ENCODE assay signal across 13 cellular contexts in genomic region chr1:36108314-36108713, GRCh38. TPM values are rescaled to one million over a fixed set of nuclear protein-coding genes. Genes with fewer than 3 reads are reported as not detected.
DNase-seq lines count a peak whose midpoint lies in the region; ATAC-seq, FAIRE-seq and TF ChIP-seq lines count a peak whose summit lies in the region.
"Had no signal": no experiment of that assay in that cellular context is flagged by ENCODE, and none has a peak within 500 bp of the region (broad histone marks: within the 10 kb centered on the region; RNA-seq: fewer than 3 reads in every experiment).

No MANE protein-coding gene starts in this region.

- no peaks in the 10 kb centered on the region for H3K36me3 Mint-ChIP-seq in neural crest cell (ENCODE audit: low read depth)
- no peaks in the 10 kb centered on the region for H3K36me3 Mint-ChIP-seq in natural killer cell
- H3K36me3 Mint-ChIP-seq: activated CD4-positive, alpha-beta memory T cell treated with anti-CD3 and anti-CD28 coated beads for 36 hours had no signal

- intact Hi-C loops in K562 (cut with micrococcal nuclease) (no loop called here), natural killer cell (cut with micrococcal nuclease) (no loop called here)

- H3K27me3 ChIP-seq in BLaER1 treated with 17β-estradiol and CSF1 and Interleukin-3, amounts not matched to agents 10 nM and 100 nM: no peaks in the 10 kb centered on the region
- H3K27me3 ChIP-seq in K562 (ENCODE audit: control insufficient read depth in 2 of 2, insufficient read depth in 2 of 2, low read length in 2 of 2): no peaks in the 10 kb centered on the region

- no peaks in the 10 kb centered on the region for H3K36me3 ChIP-seq in BLaER1 treated with 17β-estradiol and CSF1 and Interleukin-3, amounts not matched to agents 10 nM and 100 nM
- H3K36me3 ChIP-seq in HEK293 (ENCODE audit: control insufficient read depth in 2 of 2, insufficient read depth in 1 of 2, low read length in 2 of 2) (no peaks in the 10 kb centered on the region), K562 (ENCODE audit: control insufficient read depth, insufficient read depth, low read length) (no peaks in the 10 kb centered on the region)

- peak overlapping the region in 9 of 11 experiments; percentile 44 to 76 (median 62); a peak in 15 of 22 replicates for H3K4me2 ChIP-seq in BLaER1 treated with 17β-estradiol and CSF1 and Interleukin-3, amounts not matched to agents 10 nM and 100 nM
- H3K4me2 ChIP-seq in K562 (ENCODE audit: insufficient read depth, low read length): no peak overlapping the region

- in situ Hi-C loops in K562 (cut with MboI): no loop called here

- H3K4me3 Mint-ChIP-seq in neural crest cell: no peak overlapping the region
- no peak overlapping the region for H3K4me3 Mint-ChIP-seq in natural killer cell
- H3K4me3 Mint-ChIP-seq: activated CD4-positive, alpha-beta memory T cell treated with anti-CD3 and anti-CD28 coated beads for 36 hours; T-helper 1 cell treated with Interleukin-12 subunit alpha and Interleukin-12 subunit beta and Interleukin-4 antibody, amounts not matched to agents 30 μg/mL and 1 μg/mL, for 36 hours had no signal

- DNase-seq in K562 (ENCODE audit: extremely low read depth in 1 of 4, low spot score in 3 of 4) (no peak), neural crest cell (ENCODE audit: low read depth, low spot score) (no peak), NCI-H1417 treated with DMSO at 0.1 percent for 48 hours (lab: John Stamatoyannopoulos, UW) (no peak), natural killer cell (no peak)
- DNase-seq: dermis blood vessel endothelial cell, NCI-H2081 treated with DMSO at 0.1 percent for 48 hours had no signal

- TF ChIP-seq POLR2A in K562 (conservative IDR thresholded peaks at IDR 0.05): no peak

- no peaks in the 10 kb centered on the region for H3K79me2 ChIP-seq in K562 (ENCODE audit: control insufficient read depth, insufficient read depth, low read length)

- H3K9me3 Mint-ChIP-seq in neural crest cell (no peaks in the 10 kb centered on the region), natural killer cell (no peaks in the 10 kb centered on the region)
- H3K9me3 Mint-ChIP-seq: activated CD4-positive, alpha-beta memory T cell treated with anti-CD3 and anti-CD28 coated beads for 36 hours; T-helper 1 cell treated with Interleukin-12 subunit alpha and Interleukin-12 subunit beta and Interleukin-4 antibody, amounts not matched to agents 30 μg/mL and 1 μg/mL, for 36 hours had no signal

- no peaks in the 10 kb centered on the region for H3K9me1 ChIP-seq in K562 (ENCODE audit: control insufficient read depth, insufficient read depth, low read length)

- 47% methylated on average over 14 of the region's 14 CpGs for WGBS in K562 (ENCODE audit: insufficient coverage, low coverage, missing lambda C conversion rate)

- H3K9ac ChIP-seq in BLaER1 treated with 17β-estradiol and CSF1 and Interleukin-3, amounts not matched to agents 10 nM and 100 nM: peak overlapping the region in 1 of 11 experiments; percentile 13; a peak in 1 of 22 replicates
- H3K9ac ChIP-seq in K562 (ENCODE audit: insufficient read depth in 1 of 2, low read depth in 2 of 2, low read length in 2 of 2): peak overlapping the region in 1 of 2 experiments; percentile 27; a peak in 1 of 4 replicates

- H3K27me3 Mint-ChIP-seq in neural crest cell (ENCODE audit: low read depth) (no peaks in the 10 kb centered on the region), natural killer cell (ENCODE audit: low read depth in 2 of 2) (peaks cover 0 to 3% of the 10 kb centered on the region in 2 donors)
- H3K27me3 Mint-ChIP-seq: activated CD4-positive, alpha-beta memory T cell treated with anti-CD3 and anti-CD28 coated beads for 36 hours had no signal

- H3K4me1 ChIP-seq in BLaER1 treated with 17β-estradiol and CSF1 and Interleukin-3, amounts not matched to agents 10 nM and 100 nM: peaks cover 0 to 40% (median 28%) of the 10 kb centered on the region in 10 experiments; a peak in 18 of 20 replicates
- H3K4me1 ChIP-seq in HEK293 (ENCODE audit: control insufficient read depth, insufficient read depth, low read length) (no peaks in the 10 kb centered on the region), K562 (replicated peaks in 1 of 2; ENCODE audit: control insufficient read depth in 2 of 2, insufficient read depth in 2 of 2, low read length in 2 of 2) (peaks cover 0 to 18% of the 10 kb centered on the region in 2 experiments; a peak in 2 of 5 replicates)

- ATAC-seq in K562 (no peak), GM19035 (IDR thresholded peaks at IDR 0.05; ENCODE audit: unreplicated experiment) (no peak), natural killer cell (no peak)

- no peaks in the 10 kb centered on the region for H4K20me1 ChIP-seq in BLaER1 treated with 17β-estradiol and CSF1 and Interleukin-3, amounts not matched to agents 10 nM and 100 nM
- H4K20me1 ChIP-seq in K562 (replicated peaks; ENCODE audit: control insufficient read depth, insufficient read depth, low read length): no peaks in the 10 kb centered on the region

- H3K27ac Mint-ChIP-seq in neural crest cell (ENCODE audit: unreplicated experiment): peak overlapping the region; percentile 57
- H3K27ac Mint-ChIP-seq in natural killer cell: no peak overlapping the region
- H3K27ac Mint-ChIP-seq: activated CD4-positive, alpha-beta memory T cell treated with anti-CD3 and anti-CD28 coated beads for 36 hours; T-helper 1 cell treated with Interleukin-12 subunit alpha and Interleukin-12 subunit beta and Interleukin-4 antibody, amounts not matched to agents 30 μg/mL and 1 μg/mL, for 36 hours had no signal

- H3K9me3 ChIP-seq in BLaER1 treated with 17β-estradiol and CSF1 and Interleukin-3, amounts not matched to agents 10 nM and 100 nM (replicated peaks in 1 of 11): no peaks in the 10 kb centered on the region
- H3K9me3 ChIP-seq in HEK293 (ENCODE audit: control insufficient read depth, insufficient read depth, low read depth, low read length): no peaks in the 10 kb centered on the region
- no peaks in the 10 kb centered on the region for H3K9me3 ChIP-seq in K562 (replicated peaks; ENCODE audit: control insufficient read depth, insufficient read depth, low read depth, low read length)

- POLR2A ChIA-PET in HEK293 (lab: Yijun Ruan, JAX): no interaction called here
- POLR2A ChIA-PET in K562 (lab: Yijun Ruan, JAX): interaction anchor here (1.3 kb wide), 1 partner anchor 11 kb away, joined by 4 read pairs; no protein-coding TSS in a partner anchor

- H2AFZ ChIP-seq in K562 (ENCODE audit: low read depth, low read length): no peak overlapping the region

- TF ChIP-seq CTCF in HEK293 (tag by site-specific recombination; IDR thresholded peaks at IDR 0.05): no peak
- TF ChIP-seq CTCF in K562 (IDR thresholded peaks at IDR 0.05 in 2 of 3, conservative IDR thresholded peaks at IDR 0.05 in 1 of 3; ENCODE audit: insufficient read depth in 2 of 3, low read depth in 1 of 3, low read length in 3 of 3): no peak
- TF ChIP-seq CTCF in neural crest cell (conservative IDR thresholded peaks at IDR 0.05): no peak
- TF ChIP-seq CTCF in natural killer cell (IDR thresholded peaks at IDR 0.05): no peak

- TF ChIP-seq EP300 in K562 (IDR thresholded peaks at IDR 0.05; ENCODE audit: low read length): no peak

- H3K4me1 Mint-ChIP-seq in neural crest cell (no peaks in the 10 kb centered on the region), natural killer cell (peaks cover 5 to 12% of the 10 kb centered on the region in 2 donors)

- H3K27ac ChIP-seq in BLaER1 treated with 17β-estradiol and CSF1 and Interleukin-3, amounts not matched to agents 10 nM and 100 nM: no peak overlapping the region; a peak in 1 of 22 replicates
- H3K27ac ChIP-seq in HEK293 (ENCODE audit: extremely low read depth, low read depth, low read length) (no peak overlapping the region), K562 (ENCODE audit: extremely low read depth, low read depth, low read length) (no peak overlapping the region)
- H3K27ac ChIP-seq: HL-60 had no signal

- FAIRE-seq in K562 (lab: Jason Lieb, UNC): no peak
- FAIRE-seq: D721Med had no signal

- no peak overlapping the region for H3K4me3 ChIP-seq in BLaER1 treated with 17β-estradiol and CSF1 and Interleukin-3, amounts not matched to agents 10 nM and 100 nM
- H3K4me3 ChIP-seq in HEK293 (ENCODE audit: low read depth, low read length): no peak overlapping the region
- H3K4me3 ChIP-seq in K562: no peak overlapping the region

- TF ChIP-seq RAD21 in K562 (CRISPR knock-in tag; conservative IDR thresholded peaks at IDR 0.05 in 1 of 2, IDR thresholded peaks at IDR 0.05 in 1 of 2): no peak

- no TSS peak for BruUV-seq in K562 (replicated peaks; lab: Mats Ljungman, UMichigan)

- CTCF ChIA-PET in HEK293 (lab: Yijun Ruan, JAX) (interaction anchor here (1.6 to 4.6 kb wide), 2 partner anchors 26 to 41 kb away, joined by 5 to 38 read pairs; partner anchors contain the start of gene TRAPPC3), K562 (lab: Yijun Ruan, JAX; ENCODE audit: low intra/inter-chr PET ratio) (no interaction called here)

RNA-seq across cellular contexts. Expression of gene COL8A2, which starts 16.7 kb away (rescaled TPM):
- 0.07 and 0.11 TPM in 2 replicates for total RNA-seq in K562 (2011; cell fraction: chromatin; rRNA removed; ENCODE audit: low replicate concordance)
- 0.13 and 0.17 TPM in 2 replicates for total RNA-seq in K562 (2011; cell fraction: nucleolus; rRNA removed)
- 0.07 TPM in 1 of 2 replicates, not detected in the other for total RNA-seq in K562 (2011; cell fraction: nucleoplasm; rRNA removed)
- total RNA-seq in K562 (2014; rRNA removed): 0.14 TPM in 1 of 2 replicates, not detected in the other
- total RNA-seq in K562 (2014; rRNA removed; fragmentation: Illumina TruSeq; extraction: Trizol): 0.03 TPM in 1 of 2 replicates, not detected in the other
- total RNA-seq in K562 (2015; rRNA removed; fragmentation: Illumina TruSeq; extraction: Trizol): not detected in 2 replicates
- total RNA-seq in K562 (2021): 0.04 and 0.09 TPM in 2 replicates
- 0.04 TPM in 2 replicates for polyA plus RNA-seq in K562 (2011; rRNA removed)
- polyA plus RNA-seq in K562 (2011; cell fraction: cytosol; rRNA removed): 0.09 TPM in 1 of 2 replicates, not detected in the other
- 0.11 TPM in 1 of 2 replicates, not detected in the other for polyA plus RNA-seq in K562 (2011; cell fraction: nucleus; rRNA removed)
- polyA plus RNA-seq in K562 (2012): 0.01 and 0.07 TPM in 2 replicates
- polyA plus RNA-seq in K562 (2014; fragmentation: Illumina TruSeq; extraction: Trizol): 0.07 TPM in 1 of 2 replicates, not detected in the other
- polyA plus RNA-seq in K562 (2014; fragmentation: Nextera tagmentation; extraction: Ambion mirVana): not detected
- polyA plus RNA-seq in K562 (2014; rRNA removed): 0.03 TPM in 1 of 2 replicates, not detected in the other
- not detected in 2 replicates for polyA minus RNA-seq in K562 (2011; rRNA and poly(A)+ RNA removed)
- not detected in 2 replicates for polyA minus RNA-seq in K562 (2011; cell fraction: cytosol; rRNA and poly(A)+ RNA removed)
- polyA minus RNA-seq in K562 (2011; cell fraction: nucleus; rRNA and poly(A)+ RNA removed): 0.13 TPM in 1 of 2 replicates, not detected in the other
- 0.09 TPM in 2 replicates for total RNA-seq in neural crest cell
- under 1 TPM; 0.09 to 0.20 (median 0.14) TPM for total RNA-seq in natural killer cell
- total RNA-seq: activated CD4-positive, alpha-beta memory T cell treated with anti-CD3 and anti-CD28 coated beads for 36 hours had no signal

RNA-seq across cellular contexts. Expression of gene ADPRS, which starts 19.6 kb away (rescaled TPM):
- total RNA-seq in K562 (2011; cell fraction: chromatin; rRNA removed; ENCODE audit: low replicate concordance): 6.1 and 18.5 TPM in 2 replicates
- total RNA-seq in K562 (2011; cell fraction: nucleolus; rRNA removed): 17.3 and 17.4 TPM in 2 replicates
- 12.3 and 12.6 TPM in 2 replicates for total RNA-seq in K562 (2011; cell fraction: nucleoplasm; rRNA removed)
- 40.0 and 52.5 TPM in 2 replicates for total RNA-seq in K562 (2014; rRNA removed)
- 15.1 and 21.2 TPM in 2 replicates for total RNA-seq in K562 (2014; rRNA removed; fragmentation: Illumina TruSeq; extraction: Trizol)
- 26.7 and 27.4 TPM in 2 replicates for total RNA-seq in K562 (2015; rRNA removed; fragmentation: Illumina TruSeq; extraction: Trizol)
- total RNA-seq in K562 (2021): 30.9 and 33.4 TPM in 2 replicates
- 34.4 and 37.0 TPM in 2 replicates for polyA plus RNA-seq in K562 (2011; rRNA removed)
- polyA plus RNA-seq in K562 (2011; cell fraction: cytosol; rRNA removed): 43.8 and 51.3 TPM in 2 replicates
- polyA plus RNA-seq in K562 (2011; cell fraction: nucleus; rRNA removed): 27.6 and 28.3 TPM in 2 replicates
- polyA plus RNA-seq in K562 (2012): 24.0 and 26.0 TPM in 2 replicates
- 25.2 and 26.7 TPM in 2 replicates for polyA plus RNA-seq in K562 (2014; fragmentation: Illumina TruSeq; extraction: Trizol)
- polyA plus RNA-seq in K562 (2014; fragmentation: Nextera tagmentation; extraction: Ambion mirVana): 1 to 10 TPM; 5.9 to 8.4 TPM
- 29.9 and 37.2 TPM in 2 replicates for polyA plus RNA-seq in K562 (2014; rRNA removed)
- 12.3 and 15.7 TPM in 2 replicates for polyA minus RNA-seq in K562 (2011; rRNA and poly(A)+ RNA removed)
- polyA minus RNA-seq in K562 (2011; cell fraction: cytosol; rRNA and poly(A)+ RNA removed): 12.0 and 12.3 TPM in 2 replicates
- 4.6 and 6.2 TPM in 2 replicates for polyA minus RNA-seq in K562 (2011; cell fraction: nucleus; rRNA and poly(A)+ RNA removed)
- total RNA-seq in neural crest cell: 33.8 and 34.0 TPM in 2 replicates
- total RNA-seq in natural killer cell: 10 to 100 TPM in 2 of 3 donors, 1 to 10 TPM in 1; 9.6 to 15.9 (median 12.4) TPM

RNA-seq across cellular contexts. Expression of gene TEKT2, which starts 24.4 kb away (rescaled TPM):
- 0.62 TPM in 1 of 2 replicates, not detected in the other for total RNA-seq in K562 (2011; cell fraction: chromatin; rRNA removed; ENCODE audit: low replicate concordance)
- total RNA-seq in K562 (2011; cell fraction: nucleolus; rRNA removed): 0.92 and 1.0 TPM in 2 replicates
- 0.66 and 0.92 TPM in 2 replicates for total RNA-seq in K562 (2011; cell fraction: nucleoplasm; rRNA removed)
- 0.36 TPM in 1 of 2 replicates, not detected in the other for total RNA-seq in K562 (2014; rRNA removed)
- total RNA-seq in K562 (2014; rRNA removed; fragmentation: Illumina TruSeq; extraction: Trizol): 0.19 TPM in 1 of 2 replicates, not detected in the other
- total RNA-seq in K562 (2015; rRNA removed; fragmentation: Illumina TruSeq; extraction: Trizol): 0.19 and 0.40 TPM in 2 replicates
- 0.60 and 0.78 TPM in 2 replicates for total RNA-seq in K562 (2021)
- 0.06 and 0.24 TPM in 2 replicates for polyA plus RNA-seq in K562 (2011; rRNA removed)
- polyA plus RNA-seq in K562 (2011; cell fraction: cytosol; rRNA removed): 0.19 and 0.25 TPM in 2 replicates
- polyA plus RNA-seq in K562 (2011; cell fraction: nucleus; rRNA removed): 0.41 and 0.68 TPM in 2 replicates
- polyA plus RNA-seq in K562 (2012): 0.21 and 0.25 TPM in 2 replicates
- 0.24 and 0.37 TPM in 2 replicates for polyA plus RNA-seq in K562 (2014; fragmentation: Illumina TruSeq; extraction: Trizol)
- under 1 TPM; 0.08 to 0.14 TPM for polyA plus RNA-seq in K562 (2014; fragmentation: Nextera tagmentation; extraction: Ambion mirVana)
- polyA plus RNA-seq in K562 (2014; rRNA removed): 0.19 and 0.94 TPM in 2 replicates
- not detected in 2 replicates for polyA minus RNA-seq in K562 (2011; rRNA and poly(A)+ RNA removed)
- not detected in 2 replicates for polyA minus RNA-seq in K562 (2011; cell fraction: cytosol; rRNA and poly(A)+ RNA removed)
- polyA minus RNA-seq in K562 (2011; cell fraction: nucleus; rRNA and poly(A)+ RNA removed): 0.56 TPM in 1 of 2 replicates, not detected in the other
- total RNA-seq in neural crest cell: 7.4 and 8.4 TPM in 2 replicates
- total RNA-seq in natural killer cell: under 1 TPM in 2 of 3 donors, not detected in 1; 0.24 to 0.35 TPM
- total RNA-seq: activated CD4-positive, alpha-beta memory T cell treated with anti-CD3 and anti-CD28 coated beads for 36 hours had no signal

RNA-seq across cellular contexts. Expression of gene TRAPPC3, which starts 41.0 kb away (rescaled TPM):
- 60.6 and 88.2 TPM in 2 replicates for total RNA-seq in K562 (2011; cell fraction: chromatin; rRNA removed; ENCODE audit: low replicate concordance)
- 67.4 and 71.0 TPM in 2 replicates for total RNA-seq in K562 (2011; cell fraction: nucleolus; rRNA removed)
- 76.7 and 96.0 TPM in 2 replicates for total RNA-seq in K562 (2011; cell fraction: nucleoplasm; rRNA removed)
- total RNA-seq in K562 (2014; rRNA removed): 132 and 141 TPM in 2 replicates
- 109 and 114 TPM in 2 replicates for total RNA-seq in K562 (2014; rRNA removed; fragmentation: Illumina TruSeq; extraction: Trizol)
- total RNA-seq in K562 (2015; rRNA removed; fragmentation: Illumina TruSeq; extraction: Trizol): 112 and 115 TPM in 2 replicates
- 83.4 and 90.9 TPM in 2 replicates for total RNA-seq in K562 (2021)
- 128 and 141 TPM in 2 replicates for polyA plus RNA-seq in K562 (2011; rRNA removed)
- polyA plus RNA-seq in K562 (2011; cell fraction: cytosol; rRNA removed): 75.6 and 128 TPM in 2 replicates
- 80.4 and 107 TPM in 2 replicates for polyA plus RNA-seq in K562 (2011; cell fraction: nucleus; rRNA removed)
- polyA plus RNA-seq in K562 (2012): 109 and 110 TPM in 2 replicates
- polyA plus RNA-seq in K562 (2014; fragmentation: Illumina TruSeq; extraction: Trizol): 127 and 140 TPM in 2 replicates
- polyA plus RNA-seq in K562 (2014; fragmentation: Nextera tagmentation; extraction: Ambion mirVana): 10 to 100 TPM; 20.6 to 41.8 TPM
- 119 and 142 TPM in 2 replicates for polyA plus RNA-seq in K562 (2014; rRNA removed)
- 47.8 and 54.0 TPM in 2 replicates for polyA minus RNA-seq in K562 (2011; rRNA and poly(A)+ RNA removed)
- 29.4 and 32.5 TPM in 2 replicates for polyA minus RNA-seq in K562 (2011; cell fraction: cytosol; rRNA and poly(A)+ RNA removed)
- polyA minus RNA-seq in K562 (2011; cell fraction: nucleus; rRNA and poly(A)+ RNA removed): 18.6 and 31.1 TPM in 2 replicates
- total RNA-seq in neural crest cell: 48.6 and 52.8 TPM in 2 replicates
- 10 to 100 TPM; 28.0 to 34.7 (median 34.3) TPM for total RNA-seq in natural killer cell

RNA-seq across cellular contexts. Expression of gene MAP7D1, which starts 47.6 kb away (rescaled TPM):
- 28.8 and 80.6 TPM in 2 replicates for total RNA-seq in K562 (2011; cell fraction: chromatin; rRNA removed; ENCODE audit: low replicate concordance)
- total RNA-seq in K562 (2011; cell fraction: nucleolus; rRNA removed): 47.5 and 62.2 TPM in 2 replicates
- 37.8 and 52.2 TPM in 2 replicates for total RNA-seq in K562 (2011; cell fraction: nucleoplasm; rRNA removed)
- total RNA-seq in K562 (2014; rRNA removed) (72.8 and 74.4 TPM in 2 replicates), K562 (2014; rRNA removed; fragmentation: Illumina TruSeq; extraction: Trizol) (17.4 and 20.8 TPM in 2 replicates), K562 (2015; rRNA removed; fragmentation: Illumina TruSeq; extraction: Trizol) (34.5 and 37.8 TPM in 2 replicates), K562 (2021) (101 and 108 TPM in 2 replicates), neural crest cell (165 and 166 TPM in 2 replicates), natural killer cell (100 to 1,000 TPM; 213 to 232 (median 230) TPM)
- polyA plus RNA-seq in K562 (2011; rRNA removed) (17.2 and 18.4 TPM in 2 replicates), K562 (2014; fragmentation: Illumina TruSeq; extraction: Trizol) (49.2 and 53.7 TPM in 2 replicates), K562 (2014; fragmentation: Nextera tagmentation; extraction: Ambion mirVana) (1 to 10 TPM; 3.6 to 4.4 TPM), K562 (2014; rRNA removed) (53.8 and 54.7 TPM in 2 replicates)
- 14.6 and 28.7 TPM in 2 replicates for polyA plus RNA-seq in K562 (2011; cell fraction: cytosol; rRNA removed)
- 34.1 and 46.2 TPM in 2 replicates for polyA plus RNA-seq in K562 (2011; cell fraction: nucleus; rRNA removed)
- polyA plus RNA-seq in K562 (2012): 51.5 and 56.5 TPM in 2 replicates
- polyA minus RNA-seq in K562 (2011; rRNA and poly(A)+ RNA removed): 8.2 and 9.2 TPM in 2 replicates
- 31.8 and 55.1 TPM in 2 replicates for polyA minus RNA-seq in K562 (2011; cell fraction: cytosol; rRNA and poly(A)+ RNA removed)
- 13.1 and 14.8 TPM in 2 replicates for polyA minus RNA-seq in K562 (2011; cell fraction: nucleus; rRNA and poly(A)+ RNA removed)
